ENCODE assay signal across 13 cellular contexts in the genomic region with DNA sequence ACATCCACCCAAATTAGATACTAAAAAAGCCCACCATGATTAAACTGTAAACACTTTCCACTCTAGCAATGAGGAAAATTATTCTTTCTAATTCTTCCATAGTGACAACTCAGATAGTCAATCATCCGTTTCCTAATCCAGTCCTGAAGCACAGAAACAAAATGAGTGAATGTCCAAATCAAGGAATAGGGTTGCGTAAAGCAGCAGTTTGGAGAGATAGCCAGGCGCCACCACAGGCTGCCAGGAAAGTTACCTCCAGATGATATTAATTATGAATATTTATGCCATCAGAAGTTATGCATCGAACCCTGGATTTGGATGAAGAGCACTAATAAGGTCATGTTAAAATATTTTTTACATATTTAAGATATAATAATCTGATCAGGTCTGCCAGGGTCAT.
A peak's percentile ranks its signal among the peaks of the same experiment; 100 is the strongest.
DNase-seq lines count a peak whose midpoint lies in the region; ATAC-seq and TF ChIP-seq lines count a peak whose summit lies in the region.
"Had no signal": no experiment of that assay in that cellular context is flagged by ENCODE, and none has a peak within 500 bp of the region (broad histone marks: within the 10 kb centered on the region; RNA-seq: fewer than 3 reads in every experiment).

No MANE protein-coding gene starts in this region.

- no peaks in the 10 kb centered on the region for H3K27me3 Mint-ChIP-seq in activated naive CD4-positive, alpha-beta T cell treated with anti-CD3 and anti-CD28 coated beads for 36 hours (ENCODE audit: low read depth)
- no peaks in the 10 kb centered on the region for H3K27me3 Mint-ChIP-seq in activated CD8-positive, alpha-beta T cell treated with anti-CD3 and anti-CD28 coated beads for 36 hours

- H3K27me3 ChIP-seq in suprapubic skin (no peaks in the 10 kb centered on the region), adrenal gland (no peaks in the 10 kb centered on the region)
- H3K27me3 ChIP-seq: BLaER1, right lobe of liver had no signal

- H3K4me3 ChIP-seq in fibroblast of villous mesenchyme (ENCODE audit: low read depth, low read length) = no peak overlapping the region
- no peak overlapping the region for H3K4me3 ChIP-seq in suprapubic skin
- H3K4me3 ChIP-seq in adrenal gland = no peak overlapping the region
- H3K4me3 ChIP-seq: BLaER1, right lobe of liver had no signal

- peak overlapping the region; percentile 96 for H3K4me3 Mint-ChIP-seq in activated naive CD4-positive, alpha-beta T cell treated with anti-CD3 and anti-CD28 coated beads for 36 hours
- H3K4me3 Mint-ChIP-seq in activated CD8-positive, alpha-beta T cell treated with anti-CD3 and anti-CD28 coated beads for 36 hours = peak overlapping the region; percentile 95

- peaks cover 28% of the 10 kb centered on the region for H3K36me3 Mint-ChIP-seq in activated naive CD4-positive, alpha-beta T cell treated with anti-CD3 and anti-CD28 coated beads for 36 hours (ENCODE audit: low read depth)
- H3K36me3 Mint-ChIP-seq in activated CD8-positive, alpha-beta T cell treated with anti-CD3 and anti-CD28 coated beads for 36 hours (ENCODE audit: low read depth) = peaks cover 27% of the 10 kb centered on the region

- TF ChIP-seq POLR2A in suprapubic skin (IDR thresholded peaks at IDR 0.05) = no peak
- TF ChIP-seq POLR2A in adrenal gland (IDR thresholded peaks at IDR 0.05) = no peak

- H3K9me3 ChIP-seq in suprapubic skin = no peaks in the 10 kb centered on the region
- no peaks in the 10 kb centered on the region for H3K9me3 ChIP-seq in adrenal gland (replicated peaks in 1 of 3)
- H3K9me3 ChIP-seq: BLaER1, right lobe of liver had no signal

- H3K36me3 ChIP-seq in suprapubic skin (no peaks in the 10 kb centered on the region), adrenal gland (replicated peaks in 1 of 2) (no peaks in the 10 kb centered on the region)
- H3K36me3 ChIP-seq: BLaER1, right lobe of liver had no signal

- H3K4me1 Mint-ChIP-seq in activated naive CD4-positive, alpha-beta T cell treated with anti-CD3 and anti-CD28 coated beads for 36 hours (ENCODE audit: low read depth) = peaks cover 57% of the 10 kb centered on the region
- H3K4me1 Mint-ChIP-seq in activated CD8-positive, alpha-beta T cell treated with anti-CD3 and anti-CD28 coated beads for 36 hours (ENCODE audit: low read depth) = peaks cover 55% of the 10 kb centered on the region

- H3K27ac Mint-ChIP-seq in activated naive CD4-positive, alpha-beta T cell treated with anti-CD3 and anti-CD28 coated beads for 36 hours = peak overlapping the region; percentile 96
- peak overlapping the region; percentile 96 for H3K27ac Mint-ChIP-seq in activated CD8-positive, alpha-beta T cell treated with anti-CD3 and anti-CD28 coated beads for 36 hours

- intact Hi-C loops in activated naive CD4-positive, alpha-beta T cell treated with anti-CD3 and anti-CD28 coated beads for 36 hours (cut with micrococcal nuclease) = no loop called here
- intact Hi-C loops in activated CD8-positive, alpha-beta T cell treated with anti-CD3 and anti-CD28 coated beads for 36 hours (cut with micrococcal nuclease) = loop anchor here (2.0 to 5.0 kb wide), 2 partner anchors 27 to 202 kb away; no protein-coding TSS in a partner anchor
- intact Hi-C loops in left colon (cut with DNase I, micrococcal nuclease) = no loop called here
- intact Hi-C loops in adrenal gland (cut with DNase I) = no loop called here

- whole genome bisulfite sequencing in suprapubic skin = 76% methylated on average over 4 of the region's 4 CpGs
- 85 to 88% (median 87%) methylated on average over 4 of the region's 4 CpGs for WGBS in adrenal gland, 4 donors

- no peaks in the 10 kb centered on the region for H3K9me3 Mint-ChIP-seq in activated naive CD4-positive, alpha-beta T cell treated with anti-CD3 and anti-CD28 coated beads for 36 hours
- H3K9me3 Mint-ChIP-seq in activated CD8-positive, alpha-beta T cell treated with anti-CD3 and anti-CD28 coated beads for 36 hours = no peaks in the 10 kb centered on the region

- POLR2A ChIA-PET in activated CD8-positive, alpha-beta T cell treated with anti-CD3 and anti-CD28 coated beads for 36 hours (lab: Charles Lee) = interaction anchor here (0.9 to 28.0 kb wide), 14 partner anchors 8 to 234 kb away, joined by 4 to 661 read pairs (median 10); no protein-coding TSS in a partner anchor

- no peak for TF ChIP-seq CTCF in activated CD8-positive, alpha-beta T cell treated with anti-CD3 and anti-CD28 coated beads for 36 hours (IDR thresholded peaks at IDR 0.05)
- TF ChIP-seq CTCF in fibroblast of villous mesenchyme (IDR thresholded peaks at IDR 0.05; ENCODE audit: insufficient read depth, low read depth, low read length) (no peak), suprapubic skin (IDR thresholded peaks at IDR 0.05) (no peak), adrenal gland (IDR thresholded peaks at IDR 0.05) (no peak)

- TF ChIP-seq EP300 in suprapubic skin (IDR thresholded peaks at IDR 0.05) = no peak

- peaks cover 39% of the 10 kb centered on the region for H3K4me1 ChIP-seq in suprapubic skin
- peaks cover 7 to 13% of the 10 kb centered on the region in 2 donors for H3K4me1 ChIP-seq in adrenal gland (replicated peaks in 1 of 2)

- DNase-seq in activated naive CD4-positive, alpha-beta T cell treated with anti-CD3 and anti-CD28 coated beads for 36 hours = no peak
- DNase-seq in activated naive CD4-positive, alpha-beta T cell treated with anti-CD3 and anti-CD28 coated beads, Interleukin-2, amount 50 U/mL, for 16 hours = no peak
- DNase-seq in activated CD8-positive, alpha-beta T cell treated with anti-CD3 and anti-CD28 coated beads for 36 hours = no peak
- peak; percentile 28 for DNase-seq in fibroblast of villous mesenchyme (ENCODE audit: low read depth)
- DNase-seq in suprapubic skin (ENCODE audit: low spot score in 2 of 2) = no peak
- no peak for DNase-seq in left colon
- no peak for DNase-seq in HuH-7.5 (ENCODE audit: low spot score)
- no peak for DNase-seq in adrenal gland
- DNase-seq: activated effector memory CD4-positive, alpha-beta T cell treated with anti-CD3 and anti-CD28 coated beads, Interleukin-2, amount 50 U/mL, for 16 hours; left cardiac atrium; NCI-H446 treated with DMSO at 0.1 percent for 48 hours; right lobe of liver had no signal

- ATAC-seq in activated CD8-positive, alpha-beta T cell treated with anti-CD3 and anti-CD28 coated beads for 36 hours = no peak
- no peak for ATAC-seq in left colon
- ATAC-seq: left cardiac atrium, right lobe of liver had no signal

- CTCF ChIA-PET in activated naive CD4-positive, alpha-beta T cell treated with anti-CD3 and anti-CD28 coated beads for 36 hours (lab: Charles Lee) = interaction anchor here (0.6 to 8.1 kb wide), 6 partner anchors 15 to 234 kb away, joined by 3 to 59 read pairs (median 8); no protein-coding TSS in a partner anchor
- CTCF ChIA-PET in activated CD8-positive, alpha-beta T cell treated with anti-CD3 and anti-CD28 coated beads for 36 hours (lab: Charles Lee) = interaction anchor here (1.2 to 5.4 kb wide), 4 partner anchors 82 to 307 kb away, joined by 3 to 67 read pairs (median 12); no protein-coding TSS in a partner anchor

- peak overlapping the region; percentile 96 for H3K27ac ChIP-seq in suprapubic skin
- no peak overlapping the region for H3K27ac ChIP-seq in adrenal gland
- H3K27ac ChIP-seq: BLaER1 had no signal
